In genomic region chr17:1711804-1712203, GRCh38 we compare ENCODE assay signal across 3 cellular contexts.
TF ChIP-seq lines count a peak whose summit lies in the region.

No MANE protein-coding gene starts in this region.

TF ChIP-seq in IMR-90, 13 proteins besides CTCF, POLR2A, EP300 and RAD21:
- no peak for TF ChIP-seq BHLHE40 (IDR thresholded peaks at IDR 0.05; ENCODE audit: low read depth, low read length)
- TF ChIP-seq USF2 (IDR thresholded peaks at IDR 0.05; ENCODE audit: low read depth, low read length) = peak; percentile 41; the same call in 1 of the 2 replicates
- TF ChIP-seq MAZ (IDR thresholded peaks at IDR 0.05; ENCODE audit: borderline replicate concordance, low read depth, low read length) = no peak
- no peak for TF ChIP-seq ELK1 (IDR thresholded peaks at IDR 0.05; ENCODE audit: borderline replicate concordance, low read depth, low read length)
- no peak for TF ChIP-seq MXI1 (IDR thresholded peaks at IDR 0.05; ENCODE audit: borderline replicate concordance, low read depth, low read length)
- no peak for TF ChIP-seq SMC3 (IDR thresholded peaks at IDR 0.05; ENCODE audit: low read depth, low read length)

TF ChIP-seq in H1, 55 proteins besides CTCF, POLR2A, EP300 and RAD21:
- TF ChIP-seq JUND (IDR thresholded peaks at IDR 0.05; ENCODE audit: low read length) (no peak), SAP30 (IDR thresholded peaks at IDR 0.05; ENCODE audit: insufficient read depth, insufficient replicate concordance, low read length) (peak; percentile 32), PHF8 (conservative IDR thresholded peaks at IDR 0.05; ENCODE audit: low read depth, low read length) (no peak), EGR1 (IDR thresholded peaks at IDR 0.05; ENCODE audit: borderline replicate concordance, low read depth, low read length) (no peak)

TF ChIP-seq in GM12891, 5 proteins besides CTCF, POLR2A, EP300 and RAD21:
- no peak for TF ChIP-seq TAF1 (IDR thresholded peaks at IDR 0.05; ENCODE audit: low read depth, low read length)
- TF ChIP-seq POLR2AphosphoS5 (IDR thresholded peaks at IDR 0.05; ENCODE audit: low read depth, low read length) = no peak
- TF ChIP-seq SPI1 (IDR thresholded peaks at IDR 0.05; ENCODE audit: low read depth, low read length) = no peak
- no peak for TF ChIP-seq PAX5 (IDR thresholded peaks at IDR 0.05; ENCODE audit: insufficient read depth, low read length, severe bottlenecking)
- no peak for TF ChIP-seq POU2F2 (IDR thresholded peaks at IDR 0.05; ENCODE audit: low read depth, low read length)
